Comparison of ENCODE assay signal across 1 cellular context in the genomic region with DNA sequence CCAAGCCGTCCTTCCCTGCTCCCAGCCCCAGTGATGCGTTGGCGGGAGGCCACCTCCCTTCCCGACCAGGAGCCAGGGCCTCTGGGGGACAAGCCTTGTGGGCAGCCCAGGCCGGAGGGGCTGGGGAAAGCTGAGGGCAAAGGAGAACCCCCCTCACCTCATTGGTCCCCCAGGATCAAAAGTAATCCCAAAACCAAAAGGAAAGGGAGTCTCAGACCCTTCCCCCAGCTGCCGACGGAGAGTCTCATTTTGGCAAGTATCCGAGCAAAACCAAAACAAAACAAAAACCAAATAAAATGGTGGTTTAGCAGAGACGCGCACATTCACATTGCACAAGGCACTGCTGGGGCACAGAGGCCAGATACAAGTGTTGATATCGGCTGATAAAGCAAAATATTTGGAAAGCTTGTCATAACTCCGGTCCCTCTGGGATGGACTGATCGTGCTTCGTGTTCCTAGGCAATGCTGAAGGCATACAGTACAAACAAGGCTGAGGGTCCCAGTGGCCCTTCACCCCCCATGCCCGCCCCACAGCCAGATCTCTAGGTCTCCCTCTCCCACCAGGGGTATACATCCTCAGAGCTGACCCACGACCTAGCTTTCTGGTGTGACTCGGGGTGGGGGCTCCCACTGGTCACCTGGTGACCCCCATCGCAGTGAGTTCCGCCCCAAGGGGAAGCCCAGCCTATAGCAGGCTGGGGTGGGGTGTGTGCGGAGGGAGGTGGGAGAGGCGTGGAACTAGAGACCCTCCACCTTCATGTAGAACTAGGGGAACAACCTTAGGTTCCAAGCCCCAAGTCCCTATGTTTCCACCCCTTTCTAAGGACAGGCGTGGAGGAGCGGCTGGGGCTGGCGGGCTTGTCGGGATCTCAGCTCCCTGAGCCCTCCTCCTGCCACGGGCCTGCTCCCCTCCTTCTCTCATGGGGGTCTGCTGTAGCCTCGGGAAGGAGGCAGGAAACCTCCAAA.
TF ChIP-seq lines count a peak whose summit lies in the region.

No MANE protein-coding gene starts in this region.

TF ChIP-seq in HEK293, 187 proteins besides CTCF, POLR2A, EP300 and RAD21 (continued from another document):
- TF ChIP-seq ZNF114 (tag by site-specific recombination; IDR thresholded peaks at IDR 0.05): no peak
- TF ChIP-seq, protein P1, sequence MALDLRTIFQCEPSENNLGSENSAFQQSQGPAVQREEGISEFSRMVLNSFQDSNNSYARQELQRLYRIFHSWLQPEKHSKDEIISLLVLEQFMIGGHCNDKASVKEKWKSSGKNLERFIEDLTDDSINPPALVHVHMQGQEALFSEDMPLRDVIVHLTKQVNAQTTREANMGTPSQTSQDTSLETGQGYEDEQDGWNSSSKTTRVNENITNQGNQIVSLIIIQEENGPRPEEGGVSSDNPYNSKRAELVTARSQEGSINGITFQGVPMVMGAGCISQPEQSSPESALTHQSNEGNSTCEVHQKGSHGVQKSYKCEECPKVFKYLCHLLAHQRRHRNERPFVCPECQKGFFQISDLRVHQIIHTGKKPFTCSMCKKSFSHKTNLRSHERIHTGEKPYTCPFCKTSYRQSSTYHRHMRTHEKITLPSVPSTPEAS (tag by site-specific recombination; IDR thresholded peaks at IDR 0.05): no peak
